16 cellular contexts compared by ENCODE assay signal in the genomic region with DNA sequence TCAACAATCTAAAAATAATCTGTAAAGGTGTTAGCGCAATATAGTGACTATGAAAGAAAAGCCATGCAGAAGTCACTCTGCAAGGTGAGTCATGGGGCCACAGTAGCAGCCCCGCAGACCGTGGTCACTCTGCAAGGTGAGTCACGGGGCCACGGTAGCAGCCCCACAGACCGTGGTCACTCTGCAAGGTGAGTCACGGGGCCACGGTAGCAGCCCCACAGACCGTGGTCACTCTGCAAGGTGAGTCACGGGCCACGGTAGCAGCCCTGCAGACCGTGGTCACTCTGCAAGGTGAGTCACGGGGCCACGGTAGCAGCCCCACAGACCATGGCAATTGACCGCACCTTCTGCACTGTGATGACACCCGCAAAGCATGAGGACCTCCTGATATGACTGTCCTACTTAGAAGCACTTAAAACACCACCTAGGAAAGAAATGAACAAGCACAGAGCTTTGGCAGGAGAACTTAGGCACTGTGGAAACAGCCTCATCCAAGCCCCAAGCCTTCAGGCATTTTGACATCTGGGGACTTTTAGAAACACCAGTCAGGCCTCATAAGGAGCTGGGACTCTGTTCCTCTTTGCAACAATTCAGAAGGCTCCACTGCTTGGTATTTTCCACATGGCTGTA.
DNase-seq lines count a peak whose midpoint lies in the region; ATAC-seq and TF ChIP-seq lines count a peak whose summit lies in the region.
"Had no signal": no experiment of that assay in that cellular context is flagged by ENCODE, and none has a peak within 500 bp of the region (broad histone marks: within the 10 kb centered on the region; RNA-seq: fewer than 3 reads in every experiment).

No MANE protein-coding gene starts in this region.

- H3K4me3 ChIP-seq in AG10803 (ENCODE audit: low read length), result no peak overlapping the region
- H3K4me3 ChIP-seq in GM06990 (replicated peaks; ENCODE audit: low read depth, low read length), result no peak overlapping the region
- no peak overlapping the region for H3K4me3 ChIP-seq in Karpas-422 (ENCODE audit: low read length)
- H3K4me3 ChIP-seq: adrenal gland, HAP-1, lower lobe of right lung, SJCRH30, upper lobe of left lung had no signal

- H3K27me3 ChIP-seq in GM06990 (replicated peaks; ENCODE audit: control insufficient read depth, insufficient read depth, low read length), result no peaks in the 10 kb centered on the region; the same call in 1 of the 2 replicates
- no peaks in the 10 kb centered on the region for H3K27me3 ChIP-seq in Karpas-422 (ENCODE audit: low read length)
- H3K27me3 ChIP-seq: adrenal gland, SJCRH30, upper lobe of left lung had no signal

- no peak overlapping the region for H2AFZ ChIP-seq in Karpas-422 (ENCODE audit: low read length)

- no peak overlapping the region for H3K9ac ChIP-seq in Karpas-422 (ENCODE audit: low read length)

- H3K36me3 ChIP-seq in GM06990 (ENCODE audit: control insufficient read depth, insufficient read depth, low read length) (no peaks in the 10 kb centered on the region), Karpas-422 (ENCODE audit: insufficient read depth, low read length) (no peaks in the 10 kb centered on the region)
- H3K36me3 ChIP-seq: adrenal gland, HAP-1, lower lobe of right lung, SJCRH30, upper lobe of left lung had no signal

- no peaks in the 10 kb centered on the region for H3K9me3 ChIP-seq in Karpas-422 (ENCODE audit: low read length)
- H3K9me3 ChIP-seq: adrenal gland, HAP-1, lower lobe of right lung, SJCRH30, upper lobe of left lung had no signal

- intact Hi-C loops in left ventricle myocardium superior (cut with micrococcal nuclease), result no loop called here

- H3K4me1 ChIP-seq in Karpas-422 (ENCODE audit: low read length), result no peaks in the 10 kb centered on the region
- H3K4me1 ChIP-seq: HAP-1, lower lobe of right lung, SJCRH30, upper lobe of left lung had no signal

- no peaks in the 10 kb centered on the region for H3K9me2 ChIP-seq in Karpas-422 (replicated peaks; ENCODE audit: insufficient read depth, low read length)

- peak; percentile 6 for DNase-seq in AG10803 (ENCODE audit: low read depth)
- DNase-seq in GM06990 (ENCODE audit: extremely low read depth, insufficient read length), result peak; percentile 18
- peak; percentile 21 for DNase-seq in T-helper 22 cell (ENCODE audit: low read depth)
- no peak for DNase-seq in left ventricle myocardium superior
- no peak for DNase-seq in nucleus accumbens (lab: John Stamatoyannopoulos, UW)
- no peak for DNase-seq in Karpas-422
- DNase-seq: adrenal gland, lower lobe of right lung, natural killer cell, NCI-H1436 treated with DMSO at 0.1 percent for 48 hours, NCI-H446, SJCRH30, T1000, upper lobe of left lung had no signal

- H3K27ac ChIP-seq in Karpas-422 (ENCODE audit: low read length), result no peak overlapping the region
- H3K27ac ChIP-seq: adrenal gland, lower lobe of right lung, SJCRH30, upper lobe of left lung had no signal

- no peak overlapping the region for H3K4me2 ChIP-seq in Karpas-422 (ENCODE audit: low read depth, low read length, poor library complexity, severe bottlenecking)

- TF ChIP-seq CTCF in AG10803 (conservative IDR thresholded peaks at IDR 0.05; ENCODE audit: low read length), result no peak
- TF ChIP-seq CTCF in GM06990 (IDR thresholded peaks at IDR 0.05; ENCODE audit: insufficient read depth, low read length, poor library complexity, severe bottlenecking), result no peak

- H4K20me1 ChIP-seq in Karpas-422 (ENCODE audit: insufficient read depth, low read depth, low read length), result no peaks in the 10 kb centered on the region

- ATAC-seq in left ventricle myocardium superior (peak; percentile 35), HG02588 (IDR thresholded peaks at IDR 0.05; ENCODE audit: unreplicated experiment) (no peak)
- ATAC-seq: natural killer cell had no signal

- no peaks in the 10 kb centered on the region for H3K79me2 ChIP-seq in Karpas-422 (ENCODE audit: low read length)

Comparison
In these comparisons a context has a peak if more than half of its experiments do, and no peak if none do; other contexts are left out.
1. DNase-seq: peak in AG10803 (single experiment), GM06990 (single experiment) and T-helper 22 cell (single experiment); none in left ventricle myocardium superior (single experiment), nucleus accumbens (0 of 56) and Karpas-422 (single experiment).